ENCODE assay signal across 8 cellular contexts in the genomic region with DNA sequence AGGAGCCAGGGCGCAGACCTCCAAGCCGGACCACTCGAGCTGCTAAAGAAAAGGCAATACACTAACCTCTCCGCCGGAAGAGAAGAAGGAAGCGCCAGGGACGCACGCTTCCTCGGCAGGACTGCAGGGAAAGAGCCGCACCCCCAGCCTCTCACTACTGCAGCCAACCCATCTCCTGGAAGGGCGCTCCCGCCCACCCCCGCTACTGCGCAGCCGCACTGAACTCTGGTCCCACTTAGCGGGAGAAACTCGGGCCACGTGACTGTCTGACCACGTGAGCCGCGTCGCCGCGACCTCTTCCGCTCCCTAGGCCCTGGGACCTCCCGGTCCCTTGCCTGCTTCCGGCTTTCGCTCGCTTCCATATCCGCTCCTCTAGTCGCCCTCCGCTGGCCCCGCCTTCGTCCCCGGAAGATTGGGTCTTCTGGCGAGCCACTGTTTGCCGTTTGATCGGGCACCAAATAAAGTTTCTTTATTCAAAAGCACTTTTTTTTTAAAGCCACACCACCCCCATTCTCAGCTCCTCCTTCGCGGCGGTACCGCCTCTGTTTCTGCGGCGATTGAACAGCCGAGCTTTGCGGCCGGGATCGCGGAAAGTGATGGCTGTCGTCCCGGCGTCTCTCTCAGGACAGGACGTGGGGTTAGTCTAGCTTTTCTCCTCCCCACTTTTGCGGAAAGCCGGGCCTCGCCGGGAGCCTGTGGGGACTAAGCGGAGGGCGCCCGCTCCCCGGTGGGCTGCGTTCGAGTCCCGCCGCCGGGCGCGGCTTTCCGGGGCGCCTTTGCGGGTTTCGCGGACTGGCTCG. TPM values are rescaled to one million over a fixed set of nuclear protein-coding genes. Genes with fewer than 3 reads are reported as not detected.
DNase-seq lines count a peak whose midpoint lies in the region; ATAC-seq lines count a peak whose summit lies in the region.

A gene with protein sequence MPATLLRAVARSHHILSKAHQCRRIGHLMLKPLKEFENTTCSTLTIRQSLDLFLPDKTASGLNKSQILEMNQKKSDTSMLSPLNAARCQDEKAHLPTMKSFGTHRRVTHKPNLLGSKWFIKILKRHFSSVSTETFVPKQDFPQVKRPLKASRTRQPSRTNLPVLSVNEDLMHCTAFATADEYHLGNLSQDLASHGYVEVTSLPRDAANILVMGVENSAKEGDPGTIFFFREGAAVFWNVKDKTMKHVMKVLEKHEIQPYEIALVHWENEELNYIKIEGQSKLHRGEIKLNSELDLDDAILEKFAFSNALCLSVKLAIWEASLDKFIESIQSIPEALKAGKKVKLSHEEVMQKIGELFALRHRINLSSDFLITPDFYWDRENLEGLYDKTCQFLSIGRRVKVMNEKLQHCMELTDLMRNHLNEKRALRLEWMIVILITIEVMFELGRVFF (minus strand): TSS at position 177 of the 800 bp plus-strand sequence. CDS start 6,315 bp downstream, outside the sequence.

- ATAC-seq in GM18508 (IDR thresholded peaks at IDR 0.05; ENCODE audit: insufficient read depth, unreplicated experiment) (peak; percentile 92), HG03025 (IDR thresholded peaks at IDR 0.05; ENCODE audit: low FRiP score, unreplicated experiment) (peak; percentile 98), aorta (ENCODE audit: low FRiP score) (peak; percentile 100)

- 0% methylated on average over 72 to 74 of the region's 74 CpGs for WGBS in aorta, 2 donors

- H3K4me3 ChIP-seq in rectal smooth muscle tissue (ENCODE audit: low read length) (peak within 1 kb of the TSS; percentile 97), aorta (ENCODE audit: low read length in 2 of 2) (peak within 1 kb of the TSS; percentile 86 to 96)

- intact Hi-C loops in aorta (cut with DNase I), result loop anchor here in 1 of 2 donors (2.0 kb wide), 1 partner anchor 61 kb away; a partner anchor contains a TSS

- H3K27me3 ChIP-seq in rectal smooth muscle tissue (ENCODE audit: control insufficient read depth, insufficient read depth, low read length) (no peaks in the 10 kb centered on the region), aorta (ENCODE audit: control insufficient read depth in 1 of 2, insufficient read depth in 2 of 2, low read length in 1 of 2) (no peaks in the 10 kb centered on the region)

- DNase-seq in NCI-H2081 (lab: John Stamatoyannopoulos, UW) (peak; percentile 98 to 99), T1000 (lab: John Stamatoyannopoulos, UW) (peak; percentile 99), astrocyte of the hippocampus (ENCODE audit: low read depth, low spot score) (peak; percentile 100), hepatic stellate cell (ENCODE audit: low spot score) (peak; percentile 98), aorta (peak; percentile 100)

- H3K9me3 ChIP-seq in aorta (ENCODE audit: control insufficient read depth, low read length), result no peaks in the 10 kb centered on the region

- no peaks in the 10 kb centered on the region for H3K36me3 ChIP-seq in rectal smooth muscle tissue (ENCODE audit: control insufficient read depth, insufficient read depth, low read length)
- H3K36me3 ChIP-seq in aorta (ENCODE audit: control insufficient read depth in 1 of 2, insufficient read depth in 2 of 2, low read length in 1 of 2), result peaks cover 0 to 3% of the 10 kb centered on the region in 2 donors

- H3K4me1 ChIP-seq in rectal smooth muscle tissue (ENCODE audit: control insufficient read depth, insufficient read depth, low read length), result peaks cover 11% of the 10 kb centered on the region
- no peaks in the 10 kb centered on the region for H3K4me1 ChIP-seq in aorta (ENCODE audit: control insufficient read depth in 1 of 2, insufficient read depth in 2 of 2, low read length in 2 of 2)

- H3K27ac ChIP-seq in rectal smooth muscle tissue (ENCODE audit: low read depth, low read length) (peak within 1 kb of the TSS; percentile 88), aorta (ENCODE audit: low read depth in 1 of 2, low read length in 2 of 2) (peak within 1 kb of the TSS; percentile 85 to 88)

- H3K9ac ChIP-seq in rectal smooth muscle tissue (ENCODE audit: low read length), result peak within 1 kb of the TSS; percentile 78

RNA-seq across cellular contexts. Expression of the gene that starts here (rescaled TPM):
- total RNA-seq in aorta, result 10 to 100 TPM; 23.8 to 24.4 TPM
- polyA plus RNA-seq in aorta, result 10 to 100 TPM; 12.9 to 19.0 TPM

Comparison
In these comparisons a context has a peak if more than half of its experiments do, and no peak if none do; other contexts are left out.
1. Peak in every context shown above with its lines: DNase-seq, ATAC-seq, H3K4me3 ChIP-seq and H3K27ac ChIP-seq.